ENCODE assay signal across 19 cellular contexts in the genomic region with DNA sequence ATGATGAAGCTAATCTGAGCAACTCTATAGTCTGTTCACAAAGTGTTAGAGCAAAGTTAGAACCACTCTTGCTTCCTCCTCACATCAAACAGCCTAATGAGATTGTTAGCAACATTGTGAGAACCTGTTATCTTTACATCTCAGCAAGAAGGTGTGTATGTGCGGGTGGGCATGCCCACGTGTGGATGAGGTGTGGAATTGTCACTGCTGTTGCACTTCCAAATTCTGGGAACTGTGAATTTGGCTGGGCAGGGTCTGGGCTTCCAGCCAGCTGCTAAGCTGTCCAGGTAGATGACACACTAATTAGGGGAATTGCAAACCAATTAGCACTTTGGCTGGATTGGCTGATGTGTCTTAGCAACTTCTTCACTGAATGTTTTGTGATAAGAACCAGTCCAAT.
DNase-seq lines count a peak whose midpoint lies in the region; ATAC-seq, FAIRE-seq and TF ChIP-seq lines count a peak whose summit lies in the region.
"Had no signal": no experiment of that assay in that cellular context is flagged by ENCODE, and none has a peak within 500 bp of the region (broad histone marks: within the 10 kb centered on the region; RNA-seq: fewer than 3 reads in every experiment).

No MANE protein-coding gene starts in this region.

- FAIRE-seq in bronchial epithelial cell (lab: Jason Lieb, UNC): peak; percentile 18
- FAIRE-seq: G401.6, H1, HTR-8/SVneo had no signal

- POLR2A ChIA-PET in CD8-positive, alpha-beta memory T cell (lab: Charles Lee): no interaction called here

- no peaks in the 10 kb centered on the region for H3K36me3 Mint-ChIP-seq in CD8-positive, alpha-beta memory T cell
- H3K36me3 Mint-ChIP-seq: CD14-positive monocyte; CD4-positive, alpha-beta memory T cell; IgD-negative memory B cell had no signal

- no peaks in the 10 kb centered on the region for H3K4me1 Mint-ChIP-seq in CD8-positive, alpha-beta memory T cell
- H3K4me1 Mint-ChIP-seq: CD14-positive monocyte; CD4-positive, alpha-beta memory T cell; H9 had no signal

- ATAC-seq in body of pancreas: no peak

- no peaks in the 10 kb centered on the region for H3K9me3 ChIP-seq in body of pancreas
- H3K9me3 ChIP-seq in CD8-positive, alpha-beta memory T cell (ENCODE audit: low read length): no peaks in the 10 kb centered on the region
- H3K9me3 ChIP-seq: BLaER1 had no signal

- no peak overlapping the region for H3K27ac ChIP-seq in body of pancreas
- H3K27ac ChIP-seq in CD8-positive, alpha-beta memory T cell (ENCODE audit: low read depth, low read length): no peak overlapping the region
- H3K27ac ChIP-seq: BLaER1 had no signal

- no peak for TF ChIP-seq POLR2A in body of pancreas (IDR thresholded peaks at IDR 0.05)

- intact Hi-C loops in body of pancreas (cut with DNase I): loop anchor here (10.0 kb wide), 1 partner anchor 65 kb away; no protein-coding TSS in a partner anchor

- peaks cover 0 to 2% (median 0%) of the 10 kb centered on the region in 5 donors for H3K9me3 Mint-ChIP-seq in CD8-positive, alpha-beta memory T cell
- H3K9me3 Mint-ChIP-seq: H9, IgD-negative memory B cell had no signal

- H3K27ac Mint-ChIP-seq in CD8-positive, alpha-beta memory T cell: no peak overlapping the region
- H3K27ac Mint-ChIP-seq: CD14-positive monocyte; CD4-positive, alpha-beta memory T cell; IgD-negative memory B cell had no signal

- H3K4me3 Mint-ChIP-seq in CD8-positive, alpha-beta memory T cell: no peak overlapping the region
- H3K4me3 Mint-ChIP-seq: CD14-positive monocyte; CD4-positive, alpha-beta memory T cell; H9; IgD-negative memory B cell had no signal

- no peaks in the 10 kb centered on the region for H3K27me3 ChIP-seq in bronchial epithelial cell (ENCODE audit: control insufficient read depth, insufficient read depth, low read length)
- H3K27me3 ChIP-seq in body of pancreas: no peaks in the 10 kb centered on the region
- H3K27me3 ChIP-seq in CD8-positive, alpha-beta memory T cell (ENCODE audit: insufficient read depth, low read length, poor library complexity, severe bottlenecking): no peaks in the 10 kb centered on the region
- H3K27me3 ChIP-seq: BLaER1 had no signal

- H3K36me3 ChIP-seq in bronchial epithelial cell (ENCODE audit: control insufficient read depth, insufficient read depth, low read length): no peaks in the 10 kb centered on the region
- no peaks in the 10 kb centered on the region for H3K36me3 ChIP-seq in body of pancreas (replicated peaks in 1 of 2; ENCODE audit: insufficient read depth in 1 of 2, low read depth in 2 of 2)
- no peaks in the 10 kb centered on the region for H3K36me3 ChIP-seq in CD8-positive, alpha-beta memory T cell (ENCODE audit: insufficient read depth, low read length)
- H3K36me3 ChIP-seq: BLaER1 had no signal

- DNase-seq in ELF-1 (ENCODE audit: low read depth, low spot score) (peak; percentile 10), NCI-H69 (lab: John Stamatoyannopoulos, UW) (peak; percentile 59), bronchial epithelial cell (ENCODE audit: low read depth) (no peak), occipital lobe (lab: John Stamatoyannopoulos, UW) (peak; percentile 5), body of pancreas (no peak), GM03348 (ENCODE audit: low spot score) (no peak)
- no peak for DNase-seq in CD8-positive, alpha-beta memory T cell
- DNase-seq: 8988T; Calu3; CD4-positive, alpha-beta memory T cell; DND-41; EL; H9 had no signal

- 33% methylated on average over 2 of the region's 2 CpGs; no CpG with 5 or more reads in 1 of the 2 donors for WGBS in body of pancreas, 2 donors

- no peak for TF ChIP-seq CTCF in bronchial epithelial cell (IDR thresholded peaks at IDR 0.05; ENCODE audit: insufficient read depth, low read length, severe bottlenecking)
- TF ChIP-seq CTCF in body of pancreas (IDR thresholded peaks at IDR 0.05): no peak

- H3K27me3 Mint-ChIP-seq in CD8-positive, alpha-beta memory T cell: peaks cover 0 to 1% of the 10 kb centered on the region in 2 donors
- H3K27me3 Mint-ChIP-seq: CD4-positive, alpha-beta memory T cell; IgD-negative memory B cell had no signal

- H3K4me1 ChIP-seq in body of pancreas: no peaks in the 10 kb centered on the region
- no peaks in the 10 kb centered on the region for H3K4me1 ChIP-seq in CD8-positive, alpha-beta memory T cell (ENCODE audit: insufficient read depth, low read length)
- H3K4me1 ChIP-seq: BLaER1 had no signal

- H3K4me3 ChIP-seq in bronchial epithelial cell (ENCODE audit: low read depth, low read length) (no peak overlapping the region), body of pancreas (no peak overlapping the region)
- no peak overlapping the region for H3K4me3 ChIP-seq in CD8-positive, alpha-beta memory T cell (ENCODE audit: low read length)
- H3K4me3 ChIP-seq: BLaER1 had no signal

- CTCF ChIA-PET in CD8-positive, alpha-beta memory T cell (lab: Charles Lee): interaction anchor here (0.7 kb wide), 1 partner anchor 13 kb away, joined by 3 read pairs; no protein-coding TSS in a partner anchor

Comparison
In these comparisons a context has a peak if more than half of its experiments do, and no peak if none do; other contexts are left out.
1. DNase-seq: peak in ELF-1 (single experiment), NCI-H69 (single experiment) and occipital lobe (single experiment); none in bronchial epithelial cell (single experiment), body of pancreas (0 of 4), GM03348 (single experiment) and CD8-positive, alpha-beta memory T cell (0 of 5).